ENCODE assay signal across 17 cellular contexts in the genomic region with DNA sequence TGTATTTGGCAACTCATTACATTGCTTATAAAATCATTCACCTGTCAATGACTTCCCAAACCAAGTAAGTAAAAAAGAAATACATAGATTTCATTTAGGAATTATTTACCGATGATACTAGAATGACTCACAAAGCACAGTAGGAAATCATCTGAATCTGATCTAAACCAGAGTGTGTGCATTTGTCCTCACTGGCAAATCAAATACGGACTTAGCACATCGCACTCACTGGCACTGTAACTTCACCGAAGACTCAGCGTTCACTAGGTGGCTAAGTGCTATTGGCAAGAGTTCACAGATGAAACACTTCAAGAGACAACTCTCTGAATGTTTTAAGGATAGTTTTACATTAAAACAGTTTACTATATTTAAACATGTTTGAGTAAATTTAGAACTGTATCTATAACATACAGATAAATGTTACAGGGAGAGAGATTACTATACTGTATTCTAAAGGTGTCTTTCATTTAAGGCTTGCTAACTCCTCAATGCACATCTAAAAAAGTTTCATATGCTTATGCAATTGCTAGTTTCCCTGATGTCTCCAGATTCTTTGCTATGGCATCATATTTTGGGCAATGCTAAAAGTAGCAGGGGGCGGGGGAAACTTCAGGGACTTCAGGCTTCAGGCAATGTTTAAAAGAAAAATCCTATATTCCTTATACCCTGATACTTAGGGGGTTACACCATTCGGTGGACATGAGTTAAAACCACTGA. TPM values are rescaled to one million over a fixed set of nuclear protein-coding genes. Genes with fewer than 3 reads are reported as not detected.
A peak's percentile ranks its signal among the peaks of the same experiment; 100 is the strongest.
DNase-seq lines count a peak whose midpoint lies in the region; ATAC-seq, FAIRE-seq and TF ChIP-seq lines count a peak whose summit lies in the region.
"Had no signal": no experiment of that assay in that cellular context is flagged by ENCODE, and none has a peak within 500 bp of the region (broad histone marks: within the 10 kb centered on the region; RNA-seq: fewer than 3 reads in every experiment).

No MANE protein-coding gene starts in this region.

- no peak for TF ChIP-seq CTCF in HepG2 (CRISPR knock-in tag; IDR thresholded peaks at IDR 0.05)
- TF ChIP-seq CTCF in right lobe of liver (IDR thresholded peaks at IDR 0.05), result no peak
- TF ChIP-seq CTCF in upper lobe of right lung (IDR thresholded peaks at IDR 0.05), result no peak
- TF ChIP-seq CTCF in progenitor cell of endocrine pancreas (IDR thresholded peaks at IDR 0.05; ENCODE audit: unreplicated experiment), result no peak
- no peak for TF ChIP-seq CTCF in gastrocnemius medialis (IDR thresholded peaks at IDR 0.05 in 4 of 5, conservative IDR thresholded peaks at IDR 0.05 in 1 of 5)

- peaks cover 5 to 9% of the 10 kb centered on the region in 2 experiments; a peak in 4 of 5 replicates for H3K36me3 ChIP-seq in HepG2 (replicated peaks in 1 of 2; ENCODE audit: control insufficient read depth in 1 of 2, insufficient read depth in 2 of 2, low read length in 2 of 2)
- H3K36me3 ChIP-seq in right lobe of liver, result no peaks in the 10 kb centered on the region
- H3K36me3 ChIP-seq in upper lobe of right lung, result no peaks in the 10 kb centered on the region
- H3K36me3 ChIP-seq in gastrocnemius medialis, result no peaks in the 10 kb centered on the region
- H3K36me3 ChIP-seq: ovary, suprapubic skin had no signal

- 30% methylated on average over 7 of the region's 7 CpGs for WGBS in HepG2 (ENCODE audit: low lambda C conversion rate)
- 51% methylated on average over 7 of the region's 7 CpGs for WGBS in right lobe of liver (ENCODE audit: insufficient coverage, low coverage, low lambda C conversion rate, missing lambda C conversion rate)

- FAIRE-seq in HepG2 (lab: Jason Lieb, UNC), result peak; percentile 51

- no peak overlapping the region for H3K4me3 Mint-ChIP-seq in progenitor cell of endocrine pancreas (ENCODE audit: low read depth)
- H3K4me3 Mint-ChIP-seq: activated naive CD8-positive, alpha-beta T cell had no signal

- peaks cover 7% of the 10 kb centered on the region for H3K9me3 Mint-ChIP-seq in progenitor cell of endocrine pancreas (ENCODE audit: low read depth)

- no peaks in the 10 kb centered on the region for H3K27me3 ChIP-seq in HepG2 (ENCODE audit: control insufficient read depth in 1 of 2, insufficient read depth in 2 of 2, low read length in 2 of 2)
- H3K27me3 ChIP-seq in right lobe of liver, result no peaks in the 10 kb centered on the region
- H3K27me3 ChIP-seq in upper lobe of right lung, result no peaks in the 10 kb centered on the region
- no peaks in the 10 kb centered on the region for H3K27me3 ChIP-seq in gastrocnemius medialis
- H3K27me3 ChIP-seq: ovary, suprapubic skin had no signal

- H3K27ac ChIP-seq in HepG2 (ENCODE audit: extremely low read length, insufficient read depth, low read length), result peak overlapping the region; percentile 32
- no peak overlapping the region for H3K27ac ChIP-seq in right lobe of liver
- no peak overlapping the region for H3K27ac ChIP-seq in upper lobe of right lung
- H3K27ac ChIP-seq in gastrocnemius medialis, result no peak overlapping the region
- H3K27ac ChIP-seq: ovary, suprapubic skin had no signal

- H3K4me3 ChIP-seq in HepG2 (replicated peaks in 1 of 3; ENCODE audit: insufficient read depth in 1 of 3, low read depth in 2 of 3, low read length in 3 of 3) (no peak overlapping the region; a peak in 1 of 6 replicates), right lobe of liver (no peak overlapping the region), upper lobe of right lung (no peak overlapping the region), gastrocnemius medialis (no peak overlapping the region)
- H3K4me3 ChIP-seq: ovary, suprapubic skin had no signal

- peak in 1 of 2 experiments; percentile 32; a peak in 1 of 4 replicates for TF ChIP-seq EP300 in HepG2 (IDR thresholded peaks at IDR 0.05; ENCODE audit: low read depth in 2 of 2, low read length in 2 of 2)
- no peak for TF ChIP-seq EP300 in HepG2 (CRISPR knock-in tag; IDR thresholded peaks at IDR 0.05; ENCODE audit: borderline replicate concordance)

- peaks cover 74% of the 10 kb centered on the region for H3K4me1 ChIP-seq in HepG2 (ENCODE audit: insufficient read depth, low read length)
- no peaks in the 10 kb centered on the region for H3K4me1 ChIP-seq in right lobe of liver
- H3K4me1 ChIP-seq in upper lobe of right lung, result peaks cover 4% of the 10 kb centered on the region
- H3K4me1 ChIP-seq in gastrocnemius medialis, result no peaks in the 10 kb centered on the region

- no TSS peak for BruUV-seq in HepG2 (replicated peaks; lab: Mats Ljungman, UMichigan)

- POLR2A ChIA-PET in HepG2 (lab: Yijun Ruan, JAX), result no interaction called here

- H3K27ac Mint-ChIP-seq in progenitor cell of endocrine pancreas, result no peak overlapping the region
- H3K27ac Mint-ChIP-seq: activated naive CD8-positive, alpha-beta T cell had no signal

- H3K9ac ChIP-seq in HepG2 (ENCODE audit: insufficient read depth, low read depth, low read length), result peak overlapping the region; percentile 22

- H3K27me3 Mint-ChIP-seq in progenitor cell of endocrine pancreas, result no peaks in the 10 kb centered on the region
- H3K27me3 Mint-ChIP-seq: activated naive CD8-positive, alpha-beta T cell had no signal

- H3K36me3 Mint-ChIP-seq in progenitor cell of endocrine pancreas (ENCODE audit: insufficient read depth), result peaks cover 5% of the 10 kb centered on the region

- H2AFZ ChIP-seq in HepG2 (ENCODE audit: low read length), result no peak overlapping the region

- no peaks in the 10 kb centered on the region for H4K20me1 ChIP-seq in HepG2 (ENCODE audit: insufficient read depth, low read length)

- peaks cover 33% of the 10 kb centered on the region for H3K79me2 ChIP-seq in HepG2 (ENCODE audit: insufficient read depth, low read length)

- in situ Hi-C loops in HepG2 (cut with HindIII; ENCODE audit: extremely low pct_ligation_motif_present, low pct_unique_long_range_greater_than_20kb), result no loop called here
- in situ Hi-C loops in gastrocnemius medialis (cut with MboI; ENCODE audit: low sequenced_read_pairs in 4 of 4), result no loop called here

- peaks cover 44% of the 10 kb centered on the region for H3K4me1 Mint-ChIP-seq in progenitor cell of endocrine pancreas (ENCODE audit: low read depth)

- CTCF ChIA-PET in HepG2 (lab: Yijun Ruan, JAX; ENCODE audit: low intra/inter-chr PET ratio, low total read pairs), result no interaction called here

- DNase-seq in HepG2 (ENCODE audit: low spot score) (peak; percentile 82), right lobe of liver (no peak), fibroblast of peridontal ligament (ENCODE audit: extremely low read depth) (peak; percentile 79), upper lobe of right lung (no peak), progenitor cell of endocrine pancreas (ENCODE audit: low spot score, unreplicated experiment) (no peak), DMS53 treated with DMSO at 0.1 percent for 48 hours (lab: John Stamatoyannopoulos, UW; ENCODE audit: unreplicated experiment) (no peak), gastrocnemius medialis (no peak)
- DNase-seq: activated CD8-positive, alpha-beta memory T cell treated with anti-CD3 and anti-CD28 coated beads, Interleukin-2, amount 50 U/mL, for 4 hours; cortex of kidney; DMS153; foreskin melanocyte; NCI-H1105; NCI-H2227 treated with DMSO at 0.1 percent for 48 hours; ovary had no signal

- TF ChIP-seq POLR2A in HepG2 (IDR thresholded peaks at IDR 0.05; ENCODE audit: insufficient read depth in 1 of 2, low read depth in 2 of 2, low read length in 2 of 2) (no peak), right lobe of liver (IDR thresholded peaks at IDR 0.05) (no peak), gastrocnemius medialis (IDR thresholded peaks at IDR 0.05) (no peak)

- peak; percentile 87 for ATAC-seq in HepG2
- ATAC-seq in right lobe of liver, result no peak
- ATAC-seq in SK-N-SH treated with all-trans-retinoic acid at 6 μM for 48 hours, result peak; percentile 77
- ATAC-seq in upper lobe of right lung, result peak; percentile 33
- no peak for ATAC-seq in gastrocnemius medialis

- H3K9me3 ChIP-seq in HepG2 (ENCODE audit: low read length) (no peaks in the 10 kb centered on the region), right lobe of liver (no peaks in the 10 kb centered on the region), upper lobe of right lung (no peaks in the 10 kb centered on the region), gastrocnemius medialis (no peaks in the 10 kb centered on the region)
- H3K9me3 ChIP-seq: ovary, suprapubic skin had no signal

- TF ChIP-seq RAD21 in HepG2 (CRISPR knock-in tag; IDR thresholded peaks at IDR 0.05), result 0 out of 2 replicates have a peak, but pooled peaks have one; percentile 6

- intact Hi-C loops in HepG2 (cut with micrococcal nuclease; ENCODE audit: unreplicated experiment), result loop anchor here (1.0 kb wide), 1 partner anchor 31 kb away; no protein-coding TSS in a partner anchor
- intact Hi-C loops in right lobe of liver (cut with DNase I), result no loop called here
- intact Hi-C loops in upper lobe of right lung (cut with DNase I), result no loop called here
- intact Hi-C loops in gastrocnemius medialis (cut with DNase I; ENCODE audit: low total_unique reads), result no loop called here

- H3K4me2 ChIP-seq in HepG2 (ENCODE audit: low read depth, low read length), result peak overlapping the region; percentile 30

RNA-seq across cellular contexts. Expression of a gene that starts 48.8 kb away (rescaled TPM):
- total RNA-seq in HepG2 (2016; rRNA removed; fragmentation: Illumina TruSeq; extraction: Trizol), result 27.3 and 27.5 TPM in 2 replicates
- total RNA-seq in HepG2 (2016; cell fraction: cytosol; rRNA removed; fragmentation: Illumina TruSeq; extraction: Trizol; ENCODE audit: low read depth), result 38.8 and 42.4 TPM in 2 replicates
- total RNA-seq in HepG2 (2016; cell fraction: insoluble cytoplasmic fraction; rRNA removed; fragmentation: Illumina TruSeq; extraction: Trizol), result 26.6 and 28.7 TPM in 2 replicates
- total RNA-seq in HepG2 (2016; cell fraction: membrane; rRNA removed; fragmentation: Illumina TruSeq; extraction: Trizol), result 34.3 and 39.4 TPM in 2 replicates
- total RNA-seq in HepG2 (2016; cell fraction: nucleus; rRNA removed; fragmentation: Illumina TruSeq; extraction: Trizol), result 28.1 and 30.8 TPM in 2 replicates
- polyA plus RNA-seq in HepG2 (2011; rRNA removed), result 34.7 and 38.4 TPM in 2 replicates
- 19.6 and 35.4 TPM in 2 replicates for polyA plus RNA-seq in HepG2 (2011; cell fraction: cytosol; rRNA removed)
- 15.4 and 20.0 TPM in 2 replicates for polyA plus RNA-seq in HepG2 (2011; cell fraction: nucleus; rRNA removed)
- polyA plus RNA-seq in HepG2 (2012), result 37.9 and 40.1 TPM in 2 replicates
- polyA plus RNA-seq in HepG2 (2016; cell fraction: cytosol; fragmentation: Illumina TruSeq; extraction: Trizol; ENCODE audit: low read depth), result 23.2 and 23.9 TPM in 2 replicates
- polyA plus RNA-seq in HepG2 (2016; cell fraction: insoluble cytoplasmic fraction; fragmentation: Illumina TruSeq; extraction: Trizol; ENCODE audit: low read depth), result 39.3 and 39.7 TPM in 2 replicates
- polyA plus RNA-seq in HepG2 (2016; cell fraction: membrane; fragmentation: Illumina TruSeq; extraction: Trizol; ENCODE audit: low read depth), result 33.8 and 36.7 TPM in 2 replicates
- polyA plus RNA-seq in HepG2 (2016; cell fraction: nucleus; fragmentation: Illumina TruSeq; extraction: Trizol; ENCODE audit: insufficient read depth, low read depth), result 24.8 and 27.7 TPM in 2 replicates
- 2.6 and 29.6 TPM in 2 replicates for polyA minus RNA-seq in HepG2 (2011; rRNA and poly(A)+ RNA removed; ENCODE audit: low replicate concordance)
- 29.1 and 30.6 TPM in 2 replicates for polyA minus RNA-seq in HepG2 (2011; cell fraction: cytosol; rRNA and poly(A)+ RNA removed)
- 93.1 and 93.4 TPM in 2 replicates for polyA minus RNA-seq in HepG2 (2011; cell fraction: nucleus; rRNA and poly(A)+ RNA removed)
- 1 to 10 TPM in 1 of 6 experiments, under 1 TPM in 5; 0.29 to 1.2 (median 0.60) TPM for total RNA-seq in right lobe of liver
- total RNA-seq in upper lobe of right lung, result 13.2 TPM
- 21.1 and 22.9 TPM in 2 replicates for total RNA-seq in progenitor cell of endocrine pancreas
- 1 to 10 TPM in 3 of 4 donors, under 1 TPM in 1; 0.66 to 2.9 (median 1.9) TPM for total RNA-seq in gastrocnemius medialis

Comparison
In these comparisons a context has a peak if more than half of its experiments do, and no peak if none do; other contexts are left out.
1. ATAC-seq: peak in HepG2 (single experiment), SK-N-SH treated with all-trans-retinoic acid at 6 μM for 48 hours (single experiment) and upper lobe of right lung (single experiment); none in right lobe of liver (0 of 4) and gastrocnemius medialis (0 of 2).
2. DNase-seq: peak in HepG2 (single experiment) and fibroblast of peridontal ligament (single experiment); none in right lobe of liver (0 of 3), upper lobe of right lung (single experiment), progenitor cell of endocrine pancreas (single experiment), DMS53 treated with DMSO at 0.1 percent for 48 hours (single experiment) and gastrocnemius medialis (0 of 2).